Comparison of ENCODE assay signal across 23 cellular contexts in genomic region chr12:122228092-122228491, GRCh38. TPM values are rescaled to one million over a fixed set of nuclear protein-coding genes. Genes with fewer than 3 reads are reported as not detected.
DNase-seq lines count a peak whose midpoint lies in the region; ATAC-seq and TF ChIP-seq lines count a peak whose summit lies in the region.
"Had no signal": no experiment of that assay in that cellular context is flagged by ENCODE, and none has a peak within 500 bp of the region (broad histone marks: within the 10 kb centered on the region; RNA-seq: fewer than 3 reads in every experiment).

No MANE protein-coding gene starts in this region.

- peak overlapping the region; percentile 22 to 64; a peak in 3 of 4 replicates for H3K4me3 ChIP-seq in DND-41 (ENCODE audit: low read depth in 1 of 2, low read length in 2 of 2)
- H3K4me3 ChIP-seq: uterus had no signal

- no peak for DNase-seq in activated CD4-positive, alpha-beta T cell treated with anti-CD3 and anti-CD28 coated beads, Interleukin-2, amount 10 ng/mL, durations not matched to agents 24 days and 14 days
- DNase-seq in activated CD4-positive, alpha-beta T cell treated with anti-CD3 and anti-CD28 coated beads for 4 hours, result no peak
- DNase-seq in DND-41, result no peak
- no peak for DNase-seq in activated T-helper 1 cell treated with anti-CD3 and anti-CD28 coated beads, Interleukin-12 subunit alpha, Interleukin-12 subunit beta, Interleukin-2, Interleukin-4 antibody, amounts not matched to agents 30 ng/mL and 10 ng/mL and 1 ng/mL, durations not matched to agents 14 hours and 24 hours and 36 hours (ENCODE audit: low spot score)
- no peak for DNase-seq in natural killer cell treated with Interleukin-12 subunit alpha and Interleukin-12 subunit beta and Interleukin-15 and Interleukin-18, amount 100 ng/mL, for 72 hours (ENCODE audit: low spot score)
- DNase-seq: amygdala; DMS79; foreskin melanocyte; kidney glomerular epithelial cell; NCI-H1417 treated with DMSO at 0.1 percent for 48 hours; NK-92 treated with Interleukin-12 subunit alpha and Interleukin-12 subunit beta, amount 100 ng/mL, for 24 hours; RPMI8226; stimulated activated CD4-positive, alpha-beta T cell treated with anti-CD3 and anti-CD28 coated beads, Interleukin-4, amount 100 ng/mL, for 24 hours; substantia nigra; uterus had no signal

- H3K9ac ChIP-seq in DND-41 (ENCODE audit: low read depth, low read length), result peak overlapping the region; percentile 46

- no peaks in the 10 kb centered on the region for H3K27me3 ChIP-seq in DND-41 (ENCODE audit: insufficient read depth, low read length, poor library complexity)
- H3K27me3 ChIP-seq: uterus had no signal

- H3K27ac Mint-ChIP-seq in activated CD4-positive, alpha-beta T cell treated with anti-CD3 and anti-CD28 coated beads, Interleukin-2, amount 10 ng/mL, durations not matched to agents 24 days and 14 days, result no peak overlapping the region
- H3K27ac Mint-ChIP-seq in activated T-helper 1 cell treated with anti-CD3 and anti-CD28 coated beads, Interleukin-12 subunit alpha, Interleukin-12 subunit beta, Interleukin-2, Interleukin-4 antibody, amounts not matched to agents 30 ng/mL and 10 ng/mL and 1 ng/mL, durations not matched to agents 14 hours and 24 hours and 36 hours, result no peak overlapping the region
- H3K27ac Mint-ChIP-seq in natural killer cell treated with Interleukin-12 subunit alpha and Interleukin-12 subunit beta and Interleukin-15 and Interleukin-18, amount 100 ng/mL, for 72 hours, result peak overlapping the region in 1 of 2 donors; percentile 59

- no peak overlapping the region for H2AFZ ChIP-seq in DND-41 (ENCODE audit: low read depth, low read length)

- H3K4me1 ChIP-seq in DND-41 (ENCODE audit: insufficient read depth, low read length), result peaks cover 56% of the 10 kb centered on the region

- intact Hi-C loops in activated CD4-positive, alpha-beta T cell treated with anti-CD3 and anti-CD28 coated beads, Interleukin-2, amount 10 ng/mL, durations not matched to agents 24 days and 14 days (cut with micrococcal nuclease), result loop anchor here (5.0 to 10.0 kb wide), 2 partner anchors 297 to 426 kb away; partner anchors contain the start of genes KNTC1, RSRC2 and SETD1B
- intact Hi-C loops in activated T-helper 1 cell treated with anti-CD3 and anti-CD28 coated beads, Interleukin-12 subunit alpha, Interleukin-12 subunit beta, Interleukin-2, Interleukin-4 antibody, amounts not matched to agents 30 ng/mL and 10 ng/mL and 1 ng/mL, durations not matched to agents 14 hours and 24 hours and 36 hours (cut with micrococcal nuclease), result loop anchor here (5.0 to 10.0 kb wide), 2 partner anchors 436 to 1007 kb away; partner anchors contain the start of genes MPHOSPH9, MTRFR and RHOF

- ATAC-seq in DND-41 (ENCODE audit: insufficient read depth, low read depth) (no peak), HG03378 (IDR thresholded peaks at IDR 0.05; ENCODE audit: unreplicated experiment) (no peak), HG02610 (IDR thresholded peaks at IDR 0.05; ENCODE audit: unreplicated experiment) (no peak), HG03045 (IDR thresholded peaks at IDR 0.05; ENCODE audit: unreplicated experiment) (no peak)
- ATAC-seq in natural killer cell treated with Interleukin-12 subunit alpha and Interleukin-12 subunit beta and Interleukin-15 and Interleukin-18, amount 100 ng/mL, for 72 hours, result no peak

- peaks cover 29% of the 10 kb centered on the region for H3K36me3 ChIP-seq in DND-41 (ENCODE audit: insufficient read depth, low read length)
- H3K36me3 ChIP-seq: uterus had no signal

- no peaks in the 10 kb centered on the region for H3K9me3 ChIP-seq in DND-41 (ENCODE audit: insufficient read depth, low read length, severe bottlenecking)
- H3K9me3 ChIP-seq: uterus had no signal

- peaks cover 27% of the 10 kb centered on the region for H3K36me3 Mint-ChIP-seq in activated CD4-positive, alpha-beta T cell treated with anti-CD3 and anti-CD28 coated beads, Interleukin-2, amount 10 ng/mL, durations not matched to agents 24 days and 14 days (ENCODE audit: low read depth)
- peaks cover 16% of the 10 kb centered on the region for H3K36me3 Mint-ChIP-seq in activated T-helper 1 cell treated with anti-CD3 and anti-CD28 coated beads, Interleukin-12 subunit alpha, Interleukin-12 subunit beta, Interleukin-2, Interleukin-4 antibody, amounts not matched to agents 30 ng/mL and 10 ng/mL and 1 ng/mL, durations not matched to agents 14 hours and 24 hours and 36 hours (ENCODE audit: low read depth)
- peaks cover 19% of the 10 kb centered on the region for H3K36me3 Mint-ChIP-seq in natural killer cell treated with Interleukin-12 subunit alpha and Interleukin-12 subunit beta and Interleukin-15 and Interleukin-18, amount 100 ng/mL, for 72 hours

- no peaks in the 10 kb centered on the region for H3K27me3 Mint-ChIP-seq in activated CD4-positive, alpha-beta T cell treated with anti-CD3 and anti-CD28 coated beads, Interleukin-2, amount 10 ng/mL, durations not matched to agents 24 days and 14 days
- no peaks in the 10 kb centered on the region for H3K27me3 Mint-ChIP-seq in activated T-helper 1 cell treated with anti-CD3 and anti-CD28 coated beads, Interleukin-12 subunit alpha, Interleukin-12 subunit beta, Interleukin-2, Interleukin-4 antibody, amounts not matched to agents 30 ng/mL and 10 ng/mL and 1 ng/mL, durations not matched to agents 14 hours and 24 hours and 36 hours (ENCODE audit: insufficient read depth)
- no peaks in the 10 kb centered on the region for H3K27me3 Mint-ChIP-seq in natural killer cell treated with Interleukin-12 subunit alpha and Interleukin-12 subunit beta and Interleukin-15 and Interleukin-18, amount 100 ng/mL, for 72 hours

- peak overlapping the region; percentile 56 for H3K27ac ChIP-seq in DND-41 (ENCODE audit: low read length)
- H3K27ac ChIP-seq: uterus had no signal

- H3K4me3 Mint-ChIP-seq in activated CD4-positive, alpha-beta T cell treated with anti-CD3 and anti-CD28 coated beads, Interleukin-2, amount 10 ng/mL, durations not matched to agents 24 days and 14 days, result peak overlapping the region; percentile 45
- H3K4me3 Mint-ChIP-seq in activated T-helper 1 cell treated with anti-CD3 and anti-CD28 coated beads, Interleukin-12 subunit alpha, Interleukin-12 subunit beta, Interleukin-2, Interleukin-4 antibody, amounts not matched to agents 30 ng/mL and 10 ng/mL and 1 ng/mL, durations not matched to agents 14 hours and 24 hours and 36 hours, result peak overlapping the region; percentile 75
- H3K4me3 Mint-ChIP-seq in natural killer cell treated with Interleukin-12 subunit alpha and Interleukin-12 subunit beta and Interleukin-15 and Interleukin-18, amount 100 ng/mL, for 72 hours, result peak overlapping the region; percentile 87

- no peak for TF ChIP-seq CTCF in DND-41 (IDR thresholded peaks at IDR 0.05; ENCODE audit: borderline replicate concordance, extremely low read depth, low read length, poor library complexity, severe bottlenecking)

- peaks cover 33% of the 10 kb centered on the region for H4K20me1 ChIP-seq in DND-41 (ENCODE audit: insufficient read depth, low read length)

- peaks cover 27% of the 10 kb centered on the region for H3K79me2 ChIP-seq in DND-41 (ENCODE audit: insufficient read depth, low read length)

- peak overlapping the region; percentile 93 for H3K4me2 ChIP-seq in DND-41 (ENCODE audit: insufficient read depth, low read length)

- no peaks in the 10 kb centered on the region for H3K9me3 Mint-ChIP-seq in activated CD4-positive, alpha-beta T cell treated with anti-CD3 and anti-CD28 coated beads, Interleukin-2, amount 10 ng/mL, durations not matched to agents 24 days and 14 days
- no peaks in the 10 kb centered on the region for H3K9me3 Mint-ChIP-seq in activated T-helper 1 cell treated with anti-CD3 and anti-CD28 coated beads, Interleukin-12 subunit alpha, Interleukin-12 subunit beta, Interleukin-2, Interleukin-4 antibody, amounts not matched to agents 30 ng/mL and 10 ng/mL and 1 ng/mL, durations not matched to agents 14 hours and 24 hours and 36 hours
- no peaks in the 10 kb centered on the region for H3K9me3 Mint-ChIP-seq in natural killer cell treated with Interleukin-12 subunit alpha and Interleukin-12 subunit beta and Interleukin-15 and Interleukin-18, amount 100 ng/mL, for 72 hours

- H3K4me1 Mint-ChIP-seq in activated CD4-positive, alpha-beta T cell treated with anti-CD3 and anti-CD28 coated beads, Interleukin-2, amount 10 ng/mL, durations not matched to agents 24 days and 14 days, result peaks cover 26% of the 10 kb centered on the region
- peaks cover 32% of the 10 kb centered on the region for H3K4me1 Mint-ChIP-seq in activated T-helper 1 cell treated with anti-CD3 and anti-CD28 coated beads, Interleukin-12 subunit alpha, Interleukin-12 subunit beta, Interleukin-2, Interleukin-4 antibody, amounts not matched to agents 30 ng/mL and 10 ng/mL and 1 ng/mL, durations not matched to agents 14 hours and 24 hours and 36 hours (ENCODE audit: low read depth)
- H3K4me1 Mint-ChIP-seq in natural killer cell treated with Interleukin-12 subunit alpha and Interleukin-12 subunit beta and Interleukin-15 and Interleukin-18, amount 100 ng/mL, for 72 hours (ENCODE audit: low read depth in 2 of 2), result peaks cover 27 to 32% of the 10 kb centered on the region in 2 donors

RNA-seq across cellular contexts. Expression of gene DIABLO, which starts 2.2 kb away (rescaled TPM):
- total RNA-seq in activated CD4-positive, alpha-beta T cell treated with anti-CD3 and anti-CD28 coated beads, Interleukin-2, amount 10 ng/mL, durations not matched to agents 24 days and 14 days, result 59.4 and 61.0 TPM in 2 replicates
- 58.1 and 59.2 TPM in 2 replicates for total RNA-seq in activated T-helper 1 cell treated with anti-CD3 and anti-CD28 coated beads, Interleukin-12 subunit alpha, Interleukin-12 subunit beta, Interleukin-2, Interleukin-4 antibody, amounts not matched to agents 30 ng/mL and 10 ng/mL and 1 ng/mL, durations not matched to agents 14 hours and 24 hours and 36 hours
- total RNA-seq in natural killer cell treated with Interleukin-12 subunit alpha and Interleukin-12 subunit beta and Interleukin-15 and Interleukin-18, amount 100 ng/mL, for 72 hours, result 10 to 100 TPM; 43.0 to 47.3 TPM

RNA-seq across cellular contexts. Expression of gene B3GNT4, which starts 24.6 kb away (rescaled TPM):
- total RNA-seq in activated CD4-positive, alpha-beta T cell treated with anti-CD3 and anti-CD28 coated beads, Interleukin-2, amount 10 ng/mL, durations not matched to agents 24 days and 14 days, result 0.64 and 1.0 TPM in 2 replicates
- total RNA-seq in activated T-helper 1 cell treated with anti-CD3 and anti-CD28 coated beads, Interleukin-12 subunit alpha, Interleukin-12 subunit beta, Interleukin-2, Interleukin-4 antibody, amounts not matched to agents 30 ng/mL and 10 ng/mL and 1 ng/mL, durations not matched to agents 14 hours and 24 hours and 36 hours, result 0.29 TPM in 2 replicates
- under 1 TPM in 1 of 2 donors, not detected in 1; 0.90 TPM for total RNA-seq in natural killer cell treated with Interleukin-12 subunit alpha and Interleukin-12 subunit beta and Interleukin-15 and Interleukin-18, amount 100 ng/mL, for 72 hours
- total RNA-seq: cardiac septum had no signal

RNA-seq across cellular contexts. Expression of gene VPS33A, which starts 38.2 kb away (rescaled TPM):
- 25.9 and 28.4 TPM in 2 replicates for total RNA-seq in activated CD4-positive, alpha-beta T cell treated with anti-CD3 and anti-CD28 coated beads, Interleukin-2, amount 10 ng/mL, durations not matched to agents 24 days and 14 days
- total RNA-seq in activated T-helper 1 cell treated with anti-CD3 and anti-CD28 coated beads, Interleukin-12 subunit alpha, Interleukin-12 subunit beta, Interleukin-2, Interleukin-4 antibody, amounts not matched to agents 30 ng/mL and 10 ng/mL and 1 ng/mL, durations not matched to agents 14 hours and 24 hours and 36 hours, result 25.6 and 28.7 TPM in 2 replicates
- 10 to 100 TPM; 31.8 to 34.4 TPM for total RNA-seq in natural killer cell treated with Interleukin-12 subunit alpha and Interleukin-12 subunit beta and Interleukin-15 and Interleukin-18, amount 100 ng/mL, for 72 hours

RNA-seq across cellular contexts. Expression of gene LRRC43, which starts 45.2 kb away (rescaled TPM):
- 0.33 TPM in 1 of 2 replicates, not detected in the other for total RNA-seq in activated CD4-positive, alpha-beta T cell treated with anti-CD3 and anti-CD28 coated beads, Interleukin-2, amount 10 ng/mL, durations not matched to agents 24 days and 14 days
- total RNA-seq in activated T-helper 1 cell treated with anti-CD3 and anti-CD28 coated beads, Interleukin-12 subunit alpha, Interleukin-12 subunit beta, Interleukin-2, Interleukin-4 antibody, amounts not matched to agents 30 ng/mL and 10 ng/mL and 1 ng/mL, durations not matched to agents 14 hours and 24 hours and 36 hours, result 0.26 TPM in 1 of 2 replicates, not detected in the other
- total RNA-seq in natural killer cell treated with Interleukin-12 subunit alpha and Interleukin-12 subunit beta and Interleukin-15 and Interleukin-18, amount 100 ng/mL, for 72 hours, result 1 to 10 TPM; 1.1 to 9.3 TPM
- total RNA-seq: epithelial cell of proximal tubule, M059J had no signal

RNA-seq across cellular contexts. Expression of gene IL31, which starts 54.1 kb away (rescaled TPM):
- total RNA-seq in activated CD4-positive, alpha-beta T cell treated with anti-CD3 and anti-CD28 coated beads, Interleukin-2, amount 10 ng/mL, durations not matched to agents 24 days and 14 days, result 2.5 TPM in 2 replicates
- 5.5 and 6.6 TPM in 2 replicates for total RNA-seq in activated T-helper 1 cell treated with anti-CD3 and anti-CD28 coated beads, Interleukin-12 subunit alpha, Interleukin-12 subunit beta, Interleukin-2, Interleukin-4 antibody, amounts not matched to agents 30 ng/mL and 10 ng/mL and 1 ng/mL, durations not matched to agents 14 hours and 24 hours and 36 hours
- not detected for total RNA-seq in natural killer cell treated with Interleukin-12 subunit alpha and Interleukin-12 subunit beta and Interleukin-15 and Interleukin-18, amount 100 ng/mL, for 72 hours
- total RNA-seq: cardiac septum, dermis microvascular lymphatic vessel endothelial cell, epithelial cell of proximal tubule, M059J, pulmonary artery endothelial cell, uterus had no signal
